In the genomic region with DNA sequence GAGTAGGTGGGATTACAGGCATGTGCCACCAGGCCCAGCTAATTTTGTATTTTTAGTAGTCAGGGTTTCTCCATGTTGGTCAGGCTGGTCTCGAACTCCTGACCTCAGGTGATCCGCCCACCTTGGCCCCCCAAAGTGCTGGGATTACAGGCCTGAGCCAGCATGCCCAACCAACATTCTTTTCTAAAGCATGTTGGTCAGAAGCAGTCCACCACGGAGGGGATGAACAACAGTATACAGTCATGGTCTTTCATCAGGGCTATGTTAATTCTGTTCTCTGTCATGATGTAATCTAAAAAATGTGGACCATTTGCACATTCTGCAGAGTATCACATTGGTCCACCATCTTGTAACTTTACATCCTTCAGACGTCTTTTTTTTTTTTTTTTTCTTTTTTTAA, we compare ENCODE assay signal across 1 cellular context.
TF ChIP-seq lines count a peak whose summit lies in the region.

No MANE protein-coding gene starts in this region.

TF ChIP-seq in GM23338, 12 proteins besides CTCF, POLR2A, EP300 and RAD21 (continued from another document):
- TF ChIP-seq ZNF114 (CRISPR knock-in tag; IDR thresholded peaks at IDR 0.05) (no peak), CREB1 (CRISPR knock-in tag; IDR thresholded peaks at IDR 0.05; ENCODE audit: low read depth) (no peak)
TF ChIP-seq in GM23338: peak in this region for 0.
